In the genomic region with DNA sequence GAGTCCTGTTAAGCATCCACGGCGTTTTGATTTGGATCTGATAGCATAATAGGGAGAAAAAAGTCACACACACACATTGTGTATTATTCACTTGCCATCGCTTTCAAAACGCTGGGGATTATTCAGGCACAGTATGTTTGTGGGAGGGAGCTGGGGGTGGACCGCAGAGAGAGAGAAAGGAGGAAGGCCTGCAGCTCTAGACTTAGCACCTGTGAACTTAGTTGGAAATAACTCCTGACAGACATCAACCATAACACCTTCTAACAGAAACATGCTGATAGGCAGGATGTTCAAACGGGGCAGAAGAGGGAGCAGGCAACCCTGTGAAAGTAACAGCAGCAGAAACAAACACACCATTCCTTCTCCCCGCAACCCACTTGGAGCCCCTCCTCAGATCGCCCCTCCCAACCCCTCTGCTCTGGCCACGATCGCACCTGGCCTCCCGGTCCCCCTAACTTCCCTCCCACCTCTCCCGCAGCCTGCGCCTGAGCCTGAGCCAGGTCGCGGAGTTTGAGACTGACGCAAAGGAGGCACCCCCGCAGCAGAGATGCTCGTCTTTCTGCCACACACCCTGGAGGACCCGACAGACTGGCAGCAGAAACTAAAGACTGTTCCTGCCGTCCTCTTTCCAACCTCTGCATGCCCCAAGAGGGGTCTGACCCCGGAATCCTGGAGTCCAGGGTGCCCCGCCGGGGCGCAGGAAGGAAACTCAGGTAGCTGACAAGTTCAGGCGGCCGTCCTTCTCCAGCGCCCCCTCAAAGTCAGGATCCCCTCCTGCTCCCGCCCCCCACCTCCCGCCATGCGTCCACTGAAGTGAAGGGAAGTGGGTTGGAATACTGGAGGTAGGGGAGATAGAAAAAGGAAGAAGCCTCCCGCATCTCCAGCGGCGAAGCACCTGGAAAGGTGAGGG, we compare ENCODE assay signal across 11 cellular contexts. TPM values are rescaled to one million over a fixed set of nuclear protein-coding genes. Genes with fewer than 3 reads are reported as not detected.
DNase-seq lines count a peak whose midpoint lies in the region; ATAC-seq and TF ChIP-seq lines count a peak whose summit lies in the region.
"Had no signal": no experiment of that assay in that cellular context is flagged by ENCODE, and none has a peak within 500 bp of the region (broad histone marks: within the 10 kb centered on the region; RNA-seq: fewer than 3 reads in every experiment).

No MANE protein-coding gene starts in this region.

- H3K4me3 Mint-ChIP-seq in WTC11: peak overlapping the region; percentile 83
- no peak overlapping the region for H3K4me3 Mint-ChIP-seq in activated naive CD8-positive, alpha-beta T cell treated with anti-CD3 and anti-CD28 coated beads for 36 hours

- H3K27me3 ChIP-seq in H7 (ENCODE audit: control insufficient read depth, insufficient read depth, low read length) (peaks cover 27% of the 10 kb centered on the region), iPS-20b (ENCODE audit: insufficient read depth, low read length) (peaks cover 30% of the 10 kb centered on the region), sigmoid colon (peaks cover 0 to 38% (median 17%) of the 10 kb centered on the region in 3 donors), osteoblast (ENCODE audit: insufficient read depth, low read length) (no peaks in the 10 kb centered on the region)

- peak overlapping the region; percentile 59 for H3K4me3 ChIP-seq in H7 (ENCODE audit: insufficient read depth, low read depth, low read length)
- H3K4me3 ChIP-seq in iPS-20b (ENCODE audit: low read length): peak overlapping the region; percentile 83
- H3K4me3 ChIP-seq in sigmoid colon: peak overlapping the region; percentile 39 to 49 (median 46)
- H3K4me3 ChIP-seq in osteoblast (ENCODE audit: insufficient read depth, low read length): no peak overlapping the region

- peaks cover 18% of the 10 kb centered on the region; the same call in 1 of the 2 replicates for H3K4me1 ChIP-seq in iPS-20b (ENCODE audit: insufficient read depth, low read length)
- peaks cover 0 to 10% (median 8%) of the 10 kb centered on the region in 4 donors for H3K4me1 ChIP-seq in sigmoid colon
- no peaks in the 10 kb centered on the region for H3K4me1 ChIP-seq in osteoblast (ENCODE audit: insufficient read depth, low read length)

- no peaks in the 10 kb centered on the region for H3K36me3 Mint-ChIP-seq in WTC11
- H3K36me3 Mint-ChIP-seq in activated naive CD8-positive, alpha-beta T cell treated with anti-CD3 and anti-CD28 coated beads for 36 hours: peaks cover 3% of the 10 kb centered on the region
- H3K36me3 Mint-ChIP-seq: IgD-negative memory B cell had no signal

- no peaks in the 10 kb centered on the region for H3K79me2 ChIP-seq in osteoblast (ENCODE audit: insufficient read depth, low read length)

- intact Hi-C loops in sigmoid colon (cut with DNase I): no loop called here

- no peak for TF ChIP-seq POLR2A in sigmoid colon (IDR thresholded peaks at IDR 0.05)

- peak overlapping the region; percentile 44; the same call in 1 of the 2 replicates for H3K27ac Mint-ChIP-seq in WTC11
- no peak overlapping the region for H3K27ac Mint-ChIP-seq in activated naive CD8-positive, alpha-beta T cell treated with anti-CD3 and anti-CD28 coated beads for 36 hours
- H3K27ac Mint-ChIP-seq: IgD-negative memory B cell had no signal

- no peak for TF ChIP-seq EP300 in sigmoid colon (IDR thresholded peaks at IDR 0.05)

- no peak overlapping the region for H3K4me2 ChIP-seq in osteoblast (ENCODE audit: insufficient read depth, low read length)

- POLR2A ChIA-PET in WTC11 (lab: Charles Lee): interaction anchor here (1.0 kb wide), 1 partner anchor 47 kb away, joined by 3 read pairs; no protein-coding TSS in a partner anchor

- DNase-seq in H7 (peak; percentile 69), WTC11 (ENCODE audit: low spot score) (peak; percentile 62), sigmoid colon (no peak), osteoblast (ENCODE audit: insufficient read length, low spot score, missing footprints) (no peak), SIG-M5 treated with dmso at 0.1 percent for 504 hours (lab: John Stamatoyannopoulos, UW; ENCODE audit: unreplicated experiment) (no peak), DMS153 (lab: John Stamatoyannopoulos, UW) (no peak)
- DNase-seq in activated naive CD8-positive, alpha-beta T cell treated with anti-CD3 and anti-CD28 coated beads for 36 hours: no peak

- WGBS in sigmoid colon, 2 donors: 8% methylated on average over 33 of the region's 33 CpGs

- CTCF ChIA-PET in WTC11 (lab: Charles Lee): interaction anchor here (1.0 to 1.1 kb wide), 2 partner anchors 43 to 54 kb away, joined by 3 read pairs; no protein-coding TSS in a partner anchor

- peak overlapping the region; percentile 13; the same call in 1 of the 2 replicates for H3K9ac ChIP-seq in iPS-20b (ENCODE audit: low read depth, low read length)

- TF ChIP-seq CTCF in WTC11 (IDR thresholded peaks at IDR 0.05): no peak
- TF ChIP-seq CTCF in sigmoid colon (IDR thresholded peaks at IDR 0.05): no peak
- TF ChIP-seq CTCF in osteoblast (IDR thresholded peaks at IDR 0.05; ENCODE audit: extremely low read depth, low read depth, low read length): no peak

- no peaks in the 10 kb centered on the region for H3K9me3 Mint-ChIP-seq in WTC11
- peaks cover 1% of the 10 kb centered on the region for H3K9me3 Mint-ChIP-seq in activated naive CD8-positive, alpha-beta T cell treated with anti-CD3 and anti-CD28 coated beads for 36 hours

- H4K20me1 ChIP-seq in osteoblast (ENCODE audit: insufficient read depth, low read length): no peaks in the 10 kb centered on the region

- no peak overlapping the region for H2AFZ ChIP-seq in osteoblast (ENCODE audit: low read length)

- H3K4me1 Mint-ChIP-seq in WTC11: peaks cover 42% of the 10 kb centered on the region
- no peaks in the 10 kb centered on the region for H3K4me1 Mint-ChIP-seq in activated naive CD8-positive, alpha-beta T cell treated with anti-CD3 and anti-CD28 coated beads for 36 hours

- H3K9me3 ChIP-seq in iPS-20b (ENCODE audit: insufficient read depth, low read depth, low read length) (no peaks in the 10 kb centered on the region), sigmoid colon (no peaks in the 10 kb centered on the region), osteoblast (ENCODE audit: low read depth, low read length) (no peaks in the 10 kb centered on the region)

- ATAC-seq in WTC11: peak; percentile 73

- H3K27ac ChIP-seq in iPS-20b (ENCODE audit: low read length) (no peak overlapping the region), sigmoid colon (no peak overlapping the region), osteoblast (ENCODE audit: low read depth, low read length) (no peak overlapping the region)
- H3K27ac ChIP-seq: epithelial cell of prostate had no signal

- H3K36me3 ChIP-seq in H7 (replicated peaks; ENCODE audit: control insufficient read depth, insufficient read depth, low read length) (no peaks in the 10 kb centered on the region), iPS-20b (ENCODE audit: insufficient read depth, low read depth, low read length) (no peaks in the 10 kb centered on the region), sigmoid colon (no peaks in the 10 kb centered on the region), osteoblast (ENCODE audit: insufficient read depth, low read length) (no peaks in the 10 kb centered on the region)

- peaks cover 3% of the 10 kb centered on the region; the same call in 1 of the 2 replicates for H3K27me3 Mint-ChIP-seq in WTC11 (ENCODE audit: low read depth)
- H3K27me3 Mint-ChIP-seq in activated naive CD8-positive, alpha-beta T cell treated with anti-CD3 and anti-CD28 coated beads for 36 hours: peaks cover 40% of the 10 kb centered on the region

TF ChIP-seq in WTC11, 78 proteins besides CTCF, POLR2A, EP300 and RAD21:
- TF ChIP-seq RELA (CRISPR knock-in tag; IDR thresholded peaks at IDR 0.05; ENCODE audit: borderline replicate concordance) (no peak), FOXP4 (CRISPR knock-in tag; IDR thresholded peaks at IDR 0.05) (no peak), ZNF138 (CRISPR knock-in tag; conservative IDR thresholded peaks at IDR 0.05) (no peak), CBFB (CRISPR knock-in tag; IDR thresholded peaks at IDR 0.05; ENCODE audit: low read depth) (no peak)

RNA-seq across cellular contexts. Expression of gene CHST9, which starts 0.7 kb away (rescaled TPM):
- total RNA-seq in H7 (2014; rRNA removed; shearing (Covaris generic)): 2.7 and 3.8 TPM in 2 replicates
- total RNA-seq in WTC11 (2021) (15.9 to 19.2 TPM (median 16.8 TPM) in 3 replicates), sigmoid colon (1 to 10 TPM in 3 of 4 donors, under 1 TPM in 1; 0.83 to 3.1 (median 1.3) TPM), osteoblast (not detected in 2 replicates)
- under 1 TPM in 2 of 3 donors, not detected in 1; 0.12 to 0.60 TPM for polyA plus RNA-seq in sigmoid colon
- total RNA-seq in activated naive CD8-positive, alpha-beta T cell treated with anti-CD3 and anti-CD28 coated beads for 36 hours: not detected
- total RNA-seq: RPMI7951 had no signal
- polyA plus RNA-seq: IgD-negative memory B cell had no signal

Comparison
In these comparisons a context has a peak if more than half of its experiments do, and no peak if none do; other contexts are left out.
1. DNase-seq: peak in H7 (single experiment) and WTC11 (single experiment); none in sigmoid colon (single experiment), osteoblast (single experiment), SIG-M5 treated with dmso at 0.1 percent for 504 hours (single experiment), DMS153 (single experiment) and activated naive CD8-positive, alpha-beta T cell treated with anti-CD3 and anti-CD28 coated beads for 36 hours (single experiment).